In genomic region chr5:40962207-40962955, GRCh38 we compare ENCODE assay signal across 28 cellular contexts. TPM values are rescaled to one million over a fixed set of nuclear protein-coding genes. Genes with fewer than 3 reads are reported as not detected.
DNase-seq lines count a peak whose midpoint lies in the region; ATAC-seq and TF ChIP-seq lines count a peak whose summit lies in the region.
"Had no signal": no experiment of that assay in that cellular context is flagged by ENCODE, and none has a peak within 500 bp of the region (broad histone marks: within the 10 kb centered on the region; RNA-seq: fewer than 3 reads in every experiment).

No MANE protein-coding gene starts in this region.

- no peak overlapping the region for H3K27ac Mint-ChIP-seq in activated naive CD8-positive, alpha-beta T cell treated with anti-CD3 and anti-CD28 coated beads, Interleukin-2, amount 50 U/mL, for 24 hours
- H3K27ac Mint-ChIP-seq: activated CD4-positive, alpha-beta T cell treated with anti-CD3 and anti-CD28 coated beads for 36 hours; activated naive CD4-positive, alpha-beta T cell treated with anti-CD3 and anti-CD28 coated beads for 36 hours; immature natural killer cell; neural progenitor cell had no signal

- ATAC-seq in left colon, result no peak
- ATAC-seq in activated naive CD8-positive, alpha-beta T cell treated with anti-CD3 and anti-CD28 coated beads, Interleukin-2, amount 50 U/mL, for 24 hours, result no peak
- ATAC-seq: activated CD4-positive, alpha-beta T cell treated with anti-CD3 and anti-CD28 coated beads for 36 hours; activated T-cell treated with anti-CD3 and anti-CD28 coated beads, Interleukin-2, amount 50 U/mL, for 4 hours; foreskin keratinocyte; lower lobe of right lung had no signal

- TF ChIP-seq CTCF in left ventricle myocardium inferior (IDR thresholded peaks at IDR 0.05; ENCODE audit: borderline replicate concordance) (peak; percentile 35), astrocyte of the spinal cord (IDR thresholded peaks at IDR 0.05; ENCODE audit: low read depth, low read length) (no peak)

- no peaks in the 10 kb centered on the region for H3K27me3 Mint-ChIP-seq in activated naive CD8-positive, alpha-beta T cell treated with anti-CD3 and anti-CD28 coated beads, Interleukin-2, amount 50 U/mL, for 24 hours

- H3K9me3 Mint-ChIP-seq in activated naive CD8-positive, alpha-beta T cell treated with anti-CD3 and anti-CD28 coated beads, Interleukin-2, amount 50 U/mL, for 24 hours, result peaks cover 8% of the 10 kb centered on the region
- H3K9me3 Mint-ChIP-seq: activated T-cell treated with anti-CD3 and anti-CD28 coated beads, Interleukin-2, amount 50 U/mL, for 4 hours; immature natural killer cell had no signal

- H3K36me3 Mint-ChIP-seq in activated naive CD8-positive, alpha-beta T cell treated with anti-CD3 and anti-CD28 coated beads, Interleukin-2, amount 50 U/mL, for 24 hours (ENCODE audit: low read depth), result no peaks in the 10 kb centered on the region
- H3K36me3 Mint-ChIP-seq: immature natural killer cell, neural progenitor cell had no signal

- H3K4me3 ChIP-seq in left ventricle myocardium inferior (no peak overlapping the region), MG63 (no peak overlapping the region), astrocyte of the spinal cord (ENCODE audit: low read depth, low read length) (no peak overlapping the region)
- H3K4me3 ChIP-seq: hepatocyte, lower lobe of right lung, neural progenitor cell, prostate gland had no signal

- H3K36me3 ChIP-seq in left ventricle myocardium inferior (peaks cover 28% of the 10 kb centered on the region), MG63 (no peaks in the 10 kb centered on the region)
- H3K36me3 ChIP-seq: neural progenitor cell, prostate gland had no signal

- in situ Hi-C loops in astrocyte of the spinal cord (cut with HindIII; ENCODE audit: low sequenced_read_pairs), result no loop called here

- DNase-seq in left ventricle myocardium inferior (no peak), cardiac septum (ENCODE audit: low spot score) (no peak), MG63 (peak; percentile 29), astrocyte of the spinal cord (ENCODE audit: low read depth, low spot score) (peak; percentile 21), stromal cell of bone marrow (ENCODE audit: low read depth) (peak; percentile 21), left colon (no peak), NCI-H2029 treated with DMSO at 0.1 percent for 48 hours (lab: John Stamatoyannopoulos, UW) (no peak)
- no peak for DNase-seq in activated naive CD8-positive, alpha-beta T cell treated with anti-CD3 and anti-CD28 coated beads, Interleukin-2, amount 50 U/mL, for 24 hours
- DNase-seq: activated CD4-positive, alpha-beta T cell treated with anti-CD3 and anti-CD28 coated beads for 36 hours; activated naive CD4-positive, alpha-beta T cell treated with anti-CD3 and anti-CD28 coated beads for 36 hours; activated T-cell treated with anti-CD3 and anti-CD28 coated beads, Interleukin-2, amount 50 U/mL, for 4 hours; anterior cingulate cortex; C1 segment of cervical spinal cord; central memory CD4-positive, alpha-beta T cell; foreskin keratinocyte; GOT3; immature natural killer cell; KBM-7; lower lobe of right lung; NCI-H1048; NCI-H2029; stimulated activated CD4-positive, alpha-beta T cell treated with anti-CD3 and anti-CD28 coated beads, Interleukin-1b, Interleukin-23, amount 100 ng/mL, for 48 hours had no signal

- H3K27me3 ChIP-seq in left ventricle myocardium inferior (ENCODE audit: low read depth) (no peaks in the 10 kb centered on the region), MG63 (no peaks in the 10 kb centered on the region)
- H3K27me3 ChIP-seq: foreskin keratinocyte, hepatocyte, neural progenitor cell had no signal

- H3K27ac ChIP-seq in left ventricle myocardium inferior (replicated peaks), result no peak overlapping the region
- H3K27ac ChIP-seq: epithelial cell of prostate, foreskin keratinocyte, hepatocyte, lower lobe of right lung, neural progenitor cell, prostate gland had no signal

- H3K9me3 ChIP-seq in left ventricle myocardium inferior (replicated peaks) (peaks cover 20% of the 10 kb centered on the region), MG63 (no peaks in the 10 kb centered on the region)
- H3K9me3 ChIP-seq: prostate gland had no signal

- no peaks in the 10 kb centered on the region for H3K4me1 Mint-ChIP-seq in activated naive CD8-positive, alpha-beta T cell treated with anti-CD3 and anti-CD28 coated beads, Interleukin-2, amount 50 U/mL, for 24 hours
- H3K4me1 Mint-ChIP-seq: activated CD4-positive, alpha-beta T cell treated with anti-CD3 and anti-CD28 coated beads for 36 hours; immature natural killer cell; neural progenitor cell had no signal

- H3K4me1 ChIP-seq in left ventricle myocardium inferior, result no peaks in the 10 kb centered on the region
- H3K4me1 ChIP-seq: foreskin keratinocyte, lower lobe of right lung, neural progenitor cell, prostate gland had no signal

- H3K4me3 Mint-ChIP-seq in activated naive CD8-positive, alpha-beta T cell treated with anti-CD3 and anti-CD28 coated beads, Interleukin-2, amount 50 U/mL, for 24 hours, result no peak overlapping the region
- H3K4me3 Mint-ChIP-seq: activated CD4-positive, alpha-beta T cell treated with anti-CD3 and anti-CD28 coated beads for 36 hours; activated naive CD4-positive, alpha-beta T cell treated with anti-CD3 and anti-CD28 coated beads for 36 hours; activated T-cell treated with anti-CD3 and anti-CD28 coated beads, Interleukin-2, amount 50 U/mL, for 4 hours; immature natural killer cell; neural progenitor cell had no signal

- intact Hi-C loops in left ventricle myocardium inferior (cut with micrococcal nuclease) (no loop called here), cardiac septum (cut with DNase I) (no loop called here), left colon (cut with DNase I, micrococcal nuclease) (no loop called here)

RNA-seq across cellular contexts. Expression of gene C7, which starts 53.1 kb away (rescaled TPM):
- total RNA-seq in left ventricle myocardium inferior (175 TPM), cardiac septum (84.1 TPM), left colon (10 to 100 TPM; 18.4 to 59.9 TPM)
- not detected in 2 replicates for total RNA-seq in MG63 (2014; rRNA removed; shearing (Covaris generic); ENCODE audit: low replicate concordance)
- total RNA-seq: activated CD4-positive, alpha-beta T cell treated with anti-CD3 and anti-CD28 coated beads for 36 hours; activated CD8-positive, alpha-beta memory T cell treated with anti-CD3 and anti-CD28 coated beads for 36 hours; activated naive CD4-positive, alpha-beta T cell treated with anti-CD3 and anti-CD28 coated beads for 36 hours; foreskin keratinocyte; NCI-H460 had no signal

Comparison
In these comparisons a context has a peak if more than half of its experiments do, and no peak if none do; other contexts are left out.
1. DNase-seq: peak in MG63 (single experiment), astrocyte of the spinal cord (single experiment) and stromal cell of bone marrow (single experiment); none in left ventricle myocardium inferior (single experiment), cardiac septum (single experiment), left colon (0 of 2), NCI-H2029 treated with DMSO at 0.1 percent for 48 hours (single experiment) and activated naive CD8-positive, alpha-beta T cell treated with anti-CD3 and anti-CD28 coated beads, Interleukin-2, amount 50 U/mL, for 24 hours (single experiment).
2. RNA of gene C7, which starts 53.1 kb away (total RNA-seq): 175 TPM in left ventricle myocardium inferior (single experiment), 84.1 TPM in cardiac septum (single experiment) and 18.4 to 59.9 TPM in left colon; not detected in MG63; every median in the first group is over 10 times any median in the second.